In the genomic region with DNA sequence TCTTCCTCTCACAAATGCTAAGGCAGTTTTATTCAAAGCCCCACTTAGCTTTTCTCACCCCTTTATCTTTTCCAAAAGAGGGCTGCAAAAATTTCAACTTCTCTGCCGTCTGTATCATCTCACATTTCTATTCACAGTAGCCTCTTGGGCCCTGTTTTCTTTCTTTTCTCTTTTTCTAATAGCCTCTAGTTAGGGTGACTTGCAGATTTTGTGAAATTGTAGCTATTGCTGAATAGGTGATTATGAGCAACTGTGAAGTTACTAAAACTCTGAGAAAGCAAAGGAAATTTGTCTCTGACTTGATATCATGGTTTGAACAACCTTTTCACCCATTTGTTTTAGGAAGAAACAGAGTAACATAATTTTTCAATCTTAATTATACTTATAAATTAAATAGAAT, we compare ENCODE assay signal across 21 cellular contexts.
"Had no signal": no experiment of that assay in that cellular context is flagged by ENCODE, and none has a peak within 500 bp of the region (broad histone marks: within the 10 kb centered on the region; RNA-seq: fewer than 3 reads in every experiment).

No MANE protein-coding gene starts in this region.

- H3K27ac Mint-ChIP-seq: activated CD4-positive, alpha-beta memory T cell treated with anti-CD3 and anti-CD28 coated beads, Interleukin-2, amount 10 ng/mL, durations not matched to agents 7 days and 5 days; activated naive CD4-positive, alpha-beta T cell treated with anti-CD3 and anti-CD28 coated beads for 36 hours; activated naive CD8-positive, alpha-beta T cell treated with anti-CD3 and anti-CD28 coated beads, Interleukin-2, amount 10 ng/mL, durations not matched to agents 7 days and 5 days; activated T-helper 17 cell treated with anti-CD3 and anti-CD28 coated beads, Interleukin-2, amount 50 U/mL, for 72 hours; T-helper 17 cell had no signal

- H3K36me3 ChIP-seq: adrenal gland had no signal

- H3K27ac ChIP-seq: adrenal gland had no signal

- H3K27me3 ChIP-seq: adrenal gland had no signal

- DNase-seq: activated CD4-positive, alpha-beta memory T cell treated with anti-CD3 and anti-CD28 coated beads, Interleukin-2, amount 10 ng/mL, durations not matched to agents 7 days and 5 days; activated CD4-positive, alpha-beta T cell treated with anti-CD3 and anti-CD28 coated beads, Interleukin-2, amount 50 U/mL, for 1 hour; activated CD4-positive, CD25-positive, alpha-beta regulatory T cell; activated gamma-delta T cell; activated naive CD4-positive, alpha-beta T cell treated with anti-CD3 and anti-CD28 coated beads for 36 hours; activated naive CD8-positive, alpha-beta T cell treated with anti-CD3 and anti-CD28 coated beads, Interleukin-2, amount 10 ng/mL, durations not matched to agents 7 days and 5 days; activated T-cell treated with anti-CD3 and anti-CD28 coated beads for 4 hours; activated T-cell treated with anti-CD3 and anti-CD28 coated beads, Interleukin-2, amount 50 U/mL, for 48 hours; adrenal gland; anterior cingulate cortex; NCI-H1048; NCI-H146; NCI-H187 treated with DMSO at 0.1 percent for 48 hours; NCI-H2081 treated with DMSO at 0.1 percent for 48 hours; NCI-H446; NCI-H524; PC-3; SHP77 treated with DMSO at 0.1 percent for 48 hours; T-helper 17 cell; T-helper 9 cell had no signal

- ATAC-seq: activated T-helper 17 cell treated with anti-CD3 and anti-CD28 coated beads, Interleukin-2, amount 50 U/mL, for 72 hours; PC-3; T-helper 17 cell had no signal

- H3K4me1 Mint-ChIP-seq: activated CD4-positive, alpha-beta memory T cell treated with anti-CD3 and anti-CD28 coated beads, Interleukin-2, amount 10 ng/mL, durations not matched to agents 7 days and 5 days; activated naive CD8-positive, alpha-beta T cell treated with anti-CD3 and anti-CD28 coated beads, Interleukin-2, amount 10 ng/mL, durations not matched to agents 7 days and 5 days had no signal

- H3K27me3 Mint-ChIP-seq: activated CD4-positive, alpha-beta memory T cell treated with anti-CD3 and anti-CD28 coated beads, Interleukin-2, amount 10 ng/mL, durations not matched to agents 7 days and 5 days; activated naive CD8-positive, alpha-beta T cell treated with anti-CD3 and anti-CD28 coated beads, Interleukin-2, amount 10 ng/mL, durations not matched to agents 7 days and 5 days; activated T-helper 17 cell treated with anti-CD3 and anti-CD28 coated beads, Interleukin-2, amount 50 U/mL, for 72 hours; T-helper 17 cell had no signal

- H3K9me3 ChIP-seq: adrenal gland had no signal

- H3K4me3 Mint-ChIP-seq: activated CD4-positive, alpha-beta memory T cell treated with anti-CD3 and anti-CD28 coated beads, Interleukin-2, amount 10 ng/mL, durations not matched to agents 7 days and 5 days; activated naive CD4-positive, alpha-beta T cell treated with anti-CD3 and anti-CD28 coated beads for 36 hours; activated naive CD8-positive, alpha-beta T cell treated with anti-CD3 and anti-CD28 coated beads, Interleukin-2, amount 10 ng/mL, durations not matched to agents 7 days and 5 days; activated T-helper 17 cell treated with anti-CD3 and anti-CD28 coated beads, Interleukin-2, amount 50 U/mL, for 72 hours; T-helper 17 cell had no signal

- H3K4me1 ChIP-seq: adrenal gland had no signal

- H3K4me3 ChIP-seq: adrenal gland had no signal
